8 cellular contexts compared by ENCODE assay signal in genomic region chrX:11944486-11944885, GRCh38.
DNase-seq lines count a peak whose midpoint lies in the region; ATAC-seq and TF ChIP-seq lines count a peak whose summit lies in the region.

No MANE protein-coding gene starts in this region.

- H3K4me1 Mint-ChIP-seq in stimulated activated naive CD8-positive, alpha-beta T cell treated with anti-CD3 and anti-CD28 coated beads, Interleukin-15, amount 100 ng/mL, for 72 hours: no peaks in the 10 kb centered on the region
- H3K4me1 Mint-ChIP-seq in activated T-cell treated with anti-CD3 and anti-CD28 coated beads, Interleukin-2, amount 50 U/mL, for 4 hours (ENCODE audit: low read depth): no peaks in the 10 kb centered on the region

- no peak overlapping the region for H3K4me3 ChIP-seq in fibroblast of pulmonary artery (replicated peaks; ENCODE audit: low read depth, low read length)

- H3K27me3 Mint-ChIP-seq in stimulated activated naive CD8-positive, alpha-beta T cell treated with anti-CD3 and anti-CD28 coated beads, Interleukin-15, amount 100 ng/mL, for 72 hours: no peaks in the 10 kb centered on the region
- H3K27me3 Mint-ChIP-seq in activated T-cell treated with anti-CD3 and anti-CD28 coated beads, Interleukin-2, amount 50 U/mL, for 4 hours (ENCODE audit: low read depth): no peaks in the 10 kb centered on the region

- H3K27ac Mint-ChIP-seq in stimulated activated naive CD8-positive, alpha-beta T cell treated with anti-CD3 and anti-CD28 coated beads, Interleukin-15, amount 100 ng/mL, for 72 hours: no peak overlapping the region

- H3K9me3 Mint-ChIP-seq in stimulated activated naive CD8-positive, alpha-beta T cell treated with anti-CD3 and anti-CD28 coated beads, Interleukin-15, amount 100 ng/mL, for 72 hours: no peaks in the 10 kb centered on the region
- no peaks in the 10 kb centered on the region for H3K9me3 Mint-ChIP-seq in activated T-cell treated with anti-CD3 and anti-CD28 coated beads, Interleukin-2, amount 50 U/mL, for 4 hours

- no peak overlapping the region for H3K4me3 Mint-ChIP-seq in stimulated activated naive CD8-positive, alpha-beta T cell treated with anti-CD3 and anti-CD28 coated beads, Interleukin-15, amount 100 ng/mL, for 72 hours
- H3K4me3 Mint-ChIP-seq in activated T-cell treated with anti-CD3 and anti-CD28 coated beads, Interleukin-2, amount 50 U/mL, for 4 hours: no peak overlapping the region

- no peak for ATAC-seq in stimulated activated naive CD8-positive, alpha-beta T cell treated with anti-CD3 and anti-CD28 coated beads, Interleukin-15, Interleukin-2, amounts not matched to agents 100 U/mL and 50 U/mL, for 24 hours
- no peak for ATAC-seq in stimulated activated naive CD8-positive, alpha-beta T cell treated with anti-CD3 and anti-CD28 coated beads, Interleukin-15, amount 100 ng/mL, for 72 hours
- ATAC-seq in activated T-cell treated with anti-CD3 and anti-CD28 coated beads, Interleukin-2, amount 50 U/mL, for 4 hours: no peak
- ATAC-seq in HG03159 (IDR thresholded peaks at IDR 0.05; ENCODE audit: unreplicated experiment): no peak

- peak; percentile 73 for TF ChIP-seq CTCF in fibroblast of pulmonary artery (IDR thresholded peaks at IDR 0.05; ENCODE audit: low read length, missing control alignments)

- DNase-seq in stimulated activated naive CD8-positive, alpha-beta T cell treated with anti-CD3 and anti-CD28 coated beads, Interleukin-15, Interleukin-2, amounts not matched to agents 100 U/mL and 50 U/mL, for 24 hours: peak; percentile 2
- DNase-seq in stimulated activated naive CD8-positive, alpha-beta T cell treated with anti-CD3 and anti-CD28 coated beads, Interleukin-15, amount 100 ng/mL, for 72 hours: no peak
- DNase-seq in NCI-H82 (lab: John Stamatoyannopoulos, UW) (peak; percentile 76), fibroblast of pulmonary artery (ENCODE audit: low read depth) (peak; percentile 77), midbrain (lab: John Stamatoyannopoulos, UW) (no peak), NK-92 (lab: John Stamatoyannopoulos, UW; ENCODE audit: unreplicated experiment) (no peak)
- DNase-seq in activated T-cell treated with anti-CD3 and anti-CD28 coated beads, Interleukin-2, amount 50 U/mL, for 4 hours: no peak

- no peaks in the 10 kb centered on the region for H3K36me3 Mint-ChIP-seq in activated T-cell treated with anti-CD3 and anti-CD28 coated beads, Interleukin-2, amount 50 U/mL, for 4 hours (ENCODE audit: insufficient read depth)

Comparison
In these comparisons a context has a peak if more than half of its experiments do, and no peak if none do; other contexts are left out.
1. DNase-seq: peak in stimulated activated naive CD8-positive, alpha-beta T cell treated with anti-CD3 and anti-CD28 coated beads, Interleukin-15, Interleukin-2, amounts not matched to agents 100 U/mL and 50 U/mL, for 24 hours (single experiment), NCI-H82 (single experiment) and fibroblast of pulmonary artery (single experiment); none in stimulated activated naive CD8-positive, alpha-beta T cell treated with anti-CD3 and anti-CD28 coated beads, Interleukin-15, amount 100 ng/mL, for 72 hours (0 of 2), activated T-cell treated with anti-CD3 and anti-CD28 coated beads, Interleukin-2, amount 50 U/mL, for 4 hours (single experiment), midbrain (single experiment) and NK-92 (single experiment).